Comparison of ENCODE assay signal across 13 cellular contexts in the genomic region with DNA sequence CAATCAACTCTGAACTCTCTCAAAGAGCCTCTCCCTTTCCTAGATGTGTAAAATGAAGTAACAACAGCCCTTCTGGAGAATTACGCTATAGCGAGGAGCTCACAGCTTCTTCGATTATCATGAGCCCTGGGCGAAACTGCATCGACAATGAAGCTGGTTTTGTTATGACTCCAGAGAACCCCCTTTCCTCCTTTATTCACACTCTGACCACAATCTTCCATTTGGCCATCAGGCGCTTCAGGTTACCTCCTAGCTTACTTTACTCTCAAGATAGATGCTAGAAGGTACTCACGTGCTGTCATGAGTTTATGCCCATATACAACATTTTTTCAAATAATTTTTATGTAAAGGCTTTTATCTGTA.
"Had no signal": no experiment of that assay in that cellular context is flagged by ENCODE, and none has a peak within 500 bp of the region (broad histone marks: within the 10 kb centered on the region; RNA-seq: fewer than 3 reads in every experiment).

No MANE protein-coding gene starts in this region.

- DNase-seq: activated effector memory CD4-positive, alpha-beta T cell treated with Interleukin-2 at 50 U/mL for 16 hours; dorsolateral prefrontal cortex; esophagus squamous epithelium; foreskin fibroblast; head of caudate nucleus; T-helper 9 cell had no signal

- H3K4me3 ChIP-seq: ascending aorta, dorsolateral prefrontal cortex, esophagus squamous epithelium, SJSA1 had no signal

- H3K9me3 Mint-ChIP-seq: memory B cell, neural crest cell, type B pancreatic cell had no signal

- H3K4me1 ChIP-seq: ascending aorta, SJSA1 had no signal

- H3K27me3 ChIP-seq: ascending aorta, esophagus squamous epithelium, SJSA1 had no signal

- H3K9me3 ChIP-seq: ascending aorta, esophagus squamous epithelium, SJSA1 had no signal

- H3K27ac Mint-ChIP-seq: memory B cell, type B pancreatic cell had no signal

- FAIRE-seq: endometrium had no signal

- H3K4me3 Mint-ChIP-seq: memory B cell, neural crest cell, type B pancreatic cell had no signal

- H3K36me3 ChIP-seq: ascending aorta, esophagus squamous epithelium, SJSA1 had no signal

- H3K27ac ChIP-seq: ascending aorta, dorsolateral prefrontal cortex, esophagus squamous epithelium, RWPE1, SJSA1 had no signal

- H3K4me1 Mint-ChIP-seq: memory B cell had no signal

- H3K36me3 Mint-ChIP-seq: memory B cell, type B pancreatic cell had no signal
